8 cellular contexts compared by ENCODE assay signal in genomic region chrX:150567645-150568319, GRCh38. TPM values are rescaled to one million over a fixed set of nuclear protein-coding genes. Genes with fewer than 3 reads are reported as not detected.
DNase-seq lines count a peak whose midpoint lies in the region; ATAC-seq and TF ChIP-seq lines count a peak whose summit lies in the region.

No MANE protein-coding gene starts in this region.

- H3K27me3 ChIP-seq in BE2C (0 out of 2 replicates have a peak, but pooled peaks cover 3% of the 10 kb centered on the region), HUES64 (ENCODE audit: insufficient read depth, low read length) (peaks cover 11% of the 10 kb centered on the region), breast epithelium (peaks cover 0 to 7% of the 10 kb centered on the region in 2 donors), testis (no peaks in the 10 kb centered on the region)

- TF ChIP-seq POLR2A in breast epithelium (IDR thresholded peaks at IDR 0.05) (no peak), testis (IDR thresholded peaks at IDR 0.05) (no peak)

- peak overlapping the region; percentile 77 for H3K4me3 Mint-ChIP-seq in natural killer cell

- peak overlapping the region; percentile 26; the same call in 1 of the 2 replicates for H3K4me3 ChIP-seq in BE2C (ENCODE audit: low read depth, low read length)
- H3K4me3 ChIP-seq in HUES64 (ENCODE audit: low read length): no peak overlapping the region
- H3K4me3 ChIP-seq in breast epithelium: peak overlapping the region; percentile 64 to 89 (median 68)
- H3K4me3 ChIP-seq in testis: no peak overlapping the region

- intact Hi-C loops in breast epithelium (cut with DNase I; ENCODE audit: low total_unique reads) (no loop called here), natural killer cell (cut with micrococcal nuclease) (no loop called here), testis (cut with DNase I; ENCODE audit: low total_unique reads) (no loop called here)

- ATAC-seq in natural killer cell: no peak
- ATAC-seq in GM21515 (IDR thresholded peaks at IDR 0.05; ENCODE audit: unreplicated experiment): no peak

- no peak for TF ChIP-seq CTCF in BE2C (IDR thresholded peaks at IDR 0.05; ENCODE audit: low read depth, low read length)
- no peak for TF ChIP-seq CTCF in breast epithelium (IDR thresholded peaks at IDR 0.05)
- TF ChIP-seq CTCF in natural killer cell (IDR thresholded peaks at IDR 0.05): no peak
- TF ChIP-seq CTCF in testis (IDR thresholded peaks at IDR 0.05): no peak

- H3K9me3 Mint-ChIP-seq in natural killer cell: no peaks in the 10 kb centered on the region

- peaks cover 8 to 19% of the 10 kb centered on the region in 2 donors for H3K27me3 Mint-ChIP-seq in natural killer cell (ENCODE audit: low read depth in 2 of 2)

- DNase-seq in BE2C (no peak), breast epithelium (ENCODE audit: low spot score in 2 of 2) (no peak), natural killer cell (no peak), DMS 273 treated with DMSO at 0.1 percent for 48 hours (lab: John Stamatoyannopoulos, UW) (no peak), NCI-H2227 treated with DMSO at 0.1 percent for 48 hours (lab: John Stamatoyannopoulos, UW) (no peak), testis (no peak)

- no peaks in the 10 kb centered on the region for H3K4me1 ChIP-seq in BE2C
- peaks cover 34% of the 10 kb centered on the region; the same call in 1 of the 2 replicates for H3K4me1 ChIP-seq in HUES64 (ENCODE audit: insufficient read depth, low read length)
- no peaks in the 10 kb centered on the region for H3K4me1 ChIP-seq in breast epithelium
- H3K4me1 ChIP-seq in testis: no peaks in the 10 kb centered on the region

- H3K9ac ChIP-seq in HUES64 (ENCODE audit: low read depth, low read length): no peak overlapping the region

- H3K27ac ChIP-seq in HUES64 (ENCODE audit: low read depth, low read length) (peak overlapping the region; percentile 74; the same call in 1 of the 2 replicates), breast epithelium (peak overlapping the region in 1 of 2 donors; percentile 35), testis (no peak overlapping the region)

- peak overlapping the region in 1 of 2 donors; percentile 40 for H3K27ac Mint-ChIP-seq in natural killer cell

- no peaks in the 10 kb centered on the region for H3K36me3 Mint-ChIP-seq in natural killer cell

- peaks cover 13 to 18% of the 10 kb centered on the region in 2 donors for H3K4me1 Mint-ChIP-seq in natural killer cell

- H3K9me3 ChIP-seq in BE2C (no peaks in the 10 kb centered on the region), HUES64 (ENCODE audit: insufficient read depth, low read depth, low read length) (no peaks in the 10 kb centered on the region), breast epithelium (no peaks in the 10 kb centered on the region), testis (no peaks in the 10 kb centered on the region)

- WGBS in HUES64: 63% methylated on average over 21 of the region's 23 CpGs
- WGBS in testis, 2 donors: 40 to 60% methylated on average over 18 to 23 of the region's 23 CpGs

- H3K36me3 ChIP-seq in BE2C: no peaks in the 10 kb centered on the region
- no peaks in the 10 kb centered on the region for H3K36me3 ChIP-seq in HUES64 (ENCODE audit: insufficient read depth, low read length)
- H3K36me3 ChIP-seq in breast epithelium: no peaks in the 10 kb centered on the region
- no peaks in the 10 kb centered on the region for H3K36me3 ChIP-seq in testis (ENCODE audit: low read depth, missing control alignments)

RNA-seq across cellular contexts. Expression of gene MTM1, which starts 0.6 kb away (rescaled TPM):
- 0.62 TPM for polyA plus RNA-seq in BE2C (2012; ENCODE audit: insufficient read depth, insufficient read length, low read depth)
- 6.5 TPM for polyA plus RNA-seq in HUES64 (2013, experiment 1 of 2)
- 7.1 TPM for polyA plus RNA-seq in HUES64 (2013, experiment 2 of 2)
- 10 to 100 TPM; 14.7 to 17.3 (median 14.7) TPM for total RNA-seq in breast epithelium
- total RNA-seq in natural killer cell: 10 to 100 TPM in 1 of 3 donors, 1 to 10 TPM in 2; 4.8 to 16.6 (median 6.1) TPM
- 10 to 100 TPM; 33.8 to 38.5 TPM for total RNA-seq in testis
- 20.0 TPM for polyA plus RNA-seq in testis (ENCODE audit: insufficient read depth, low read depth, low replicate concordance)

Comparison
In these comparisons a context has a peak if more than half of its experiments do, and no peak if none do; other contexts are left out.
1. H3K4me3 ChIP-seq: peak in BE2C (single experiment) and breast epithelium (3 of 3); none in HUES64 (single experiment) and testis (0 of 2).